Comparison of ENCODE assay signal across 8 cellular contexts in genomic region chr2:137888845-137889244, GRCh38.
DNase-seq lines count a peak whose midpoint lies in the region; ATAC-seq and TF ChIP-seq lines count a peak whose summit lies in the region.

No MANE protein-coding gene starts in this region.

- H3K4me1 Mint-ChIP-seq in HFFc6 (ENCODE audit: low read depth) (no peaks in the 10 kb centered on the region), CD14-positive monocyte (no peaks in the 10 kb centered on the region)

- TF ChIP-seq CTCF in HFFc6 (IDR thresholded peaks at IDR 0.05) (peak; percentile 62), CD14-positive monocyte (IDR thresholded peaks at IDR 0.05) (no peak)

- H3K4me3 Mint-ChIP-seq in HFFc6 (no peak overlapping the region), CD14-positive monocyte (no peak overlapping the region)

- intact Hi-C loops in CD14-positive monocyte (cut with micrococcal nuclease) = no loop called here

- DNase-seq in COR-L47 (lab: John Stamatoyannopoulos, UW) = peak; percentile 6
- no peak for DNase-seq in HFFc6
- peak; percentile 27 for DNase-seq in RPMI8226
- peak; percentile 30 for DNase-seq in iPS DF 19.7 (ENCODE audit: low read depth, low spot score)
- no peak for DNase-seq in cerebellar nuclear complex (lab: John Stamatoyannopoulos, UW)
- DNase-seq in CD14-positive monocyte (ENCODE audit: low spot score) = no peak
- no peak for DNase-seq in cortex of kidney (lab: John Stamatoyannopoulos, UW)

- no peaks in the 10 kb centered on the region; the same call in 1 of the 2 replicates for H3K9me3 Mint-ChIP-seq in HFFc6
- H3K9me3 Mint-ChIP-seq in CD14-positive monocyte = peaks cover 0 to 2% (median 0%) of the 10 kb centered on the region in 7 donors

- H3K36me3 Mint-ChIP-seq in HFFc6 (ENCODE audit: low read depth) = no peaks in the 10 kb centered on the region
- H3K36me3 Mint-ChIP-seq in CD14-positive monocyte = no peaks in the 10 kb centered on the region

- H3K27me3 Mint-ChIP-seq in HFFc6 (ENCODE audit: insufficient read depth) (peaks cover 3% of the 10 kb centered on the region; the same call in 1 of the 2 replicates), CD14-positive monocyte (ENCODE audit: low read depth in 3 of 3) (peaks cover 0 to 3% (median 1%) of the 10 kb centered on the region in 3 donors)

- no peak for ATAC-seq in HG03039 (IDR thresholded peaks at IDR 0.05; ENCODE audit: unreplicated experiment)

- H3K27ac Mint-ChIP-seq in HFFc6 = no peak overlapping the region
- H3K27ac Mint-ChIP-seq in CD14-positive monocyte = no peak overlapping the region

Comparison
In these comparisons a context has a peak if more than half of its experiments do, and no peak if none do; other contexts are left out.
1. DNase-seq: peak in COR-L47 (single experiment), RPMI8226 (single experiment) and iPS DF 19.7 (single experiment); none in HFFc6 (single experiment), cerebellar nuclear complex (0 of 2), CD14-positive monocyte (single experiment) and cortex of kidney (single experiment).